ENCODE assay signal across 8 cellular contexts in genomic region chr10:94363251-94363565, GRCh38. TPM values are rescaled to one million over a fixed set of nuclear protein-coding genes. Genes with fewer than 3 reads are reported as not detected.
DNase-seq lines count a peak whose midpoint lies in the region; ATAC-seq and TF ChIP-seq lines count a peak whose summit lies in the region.

No MANE protein-coding gene starts in this region.

- peaks cover 9% of the 10 kb centered on the region for H3K4me1 ChIP-seq in iPS-18a (ENCODE audit: control insufficient read depth, low read depth, low read length)

- peak overlapping the region; percentile 99 for H3K4me3 ChIP-seq in iPS-18a (ENCODE audit: low read length)

- H3K27me3 ChIP-seq in iPS-18a (ENCODE audit: control insufficient read depth, insufficient read depth, low read length) = peaks cover 37% of the 10 kb centered on the region

- H3K27ac Mint-ChIP-seq in Calu3 (ENCODE audit: unreplicated experiment) = peak overlapping the region; percentile 67
- H3K27ac Mint-ChIP-seq in activated CD4-positive, alpha-beta memory T cell treated with anti-CD3 and anti-CD28 coated beads for 36 hours = peak overlapping the region; percentile 89

- peaks cover 21% of the 10 kb centered on the region for H3K36me3 ChIP-seq in iPS-18a (ENCODE audit: control insufficient read depth, low read depth, low read length)

- no peaks in the 10 kb centered on the region for H3K9me3 ChIP-seq in iPS-18a (ENCODE audit: control insufficient read depth, low read depth, low read length)

- CTCF ChIA-PET in Calu3 (lab: Charles Lee) = interaction anchor here (0.5 kb wide), 1 partner anchor 40 kb away, joined by 3 read pairs; no protein-coding TSS in a partner anchor
- CTCF ChIA-PET in activated CD4-positive, alpha-beta memory T cell treated with anti-CD3 and anti-CD28 coated beads for 36 hours (lab: Charles Lee) = interaction anchor here (0.6 to 2.7 kb wide), 7 partner anchors 9 to 188 kb away, joined by 3 to 14 read pairs (median 4); partner anchors contain the start of gene HELLS

- no peak for TF ChIP-seq CTCF in Calu3 (IDR thresholded peaks at IDR 0.05; ENCODE audit: unreplicated experiment)

- H3K4me3 Mint-ChIP-seq in Calu3 (ENCODE audit: low read depth, unreplicated experiment) = peak overlapping the region; percentile 77
- peak overlapping the region; percentile 88 for H3K4me3 Mint-ChIP-seq in activated CD4-positive, alpha-beta memory T cell treated with anti-CD3 and anti-CD28 coated beads for 36 hours

- H3K4me1 Mint-ChIP-seq in Calu3 (ENCODE audit: low read depth, unreplicated experiment) = peaks cover 10% of the 10 kb centered on the region
- peaks cover 27% of the 10 kb centered on the region for H3K4me1 Mint-ChIP-seq in activated CD4-positive, alpha-beta memory T cell treated with anti-CD3 and anti-CD28 coated beads for 36 hours (ENCODE audit: low read depth)

- POLR2A ChIA-PET in activated CD4-positive, alpha-beta memory T cell treated with anti-CD3 and anti-CD28 coated beads for 36 hours (lab: Charles Lee) = interaction anchor here (0.9 kb wide), 1 partner anchor 188 kb away, joined by 4 read pairs; no protein-coding TSS in a partner anchor

- H3K9ac ChIP-seq in iPS-18a (ENCODE audit: low read length) = no peak overlapping the region

- no peaks in the 10 kb centered on the region for H3K9me3 Mint-ChIP-seq in Calu3 (ENCODE audit: low read depth, unreplicated experiment)
- H3K9me3 Mint-ChIP-seq in activated CD4-positive, alpha-beta memory T cell treated with anti-CD3 and anti-CD28 coated beads for 36 hours = no peaks in the 10 kb centered on the region

- BruUV-seq in Calu3 (replicated peaks; lab: Mats Ljungman, UMichigan) = no TSS peak

- peaks cover 19% of the 10 kb centered on the region for H3K36me3 Mint-ChIP-seq in Calu3 (ENCODE audit: insufficient read depth, unreplicated experiment)
- peaks cover 29% of the 10 kb centered on the region for H3K36me3 Mint-ChIP-seq in activated CD4-positive, alpha-beta memory T cell treated with anti-CD3 and anti-CD28 coated beads for 36 hours

- H3K27ac ChIP-seq in iPS-18a (ENCODE audit: low read length) (no peak overlapping the region), temporal lobe (ENCODE audit: low read depth, low read length) (peak overlapping the region; percentile 47)

- no peaks in the 10 kb centered on the region for H3K27me3 Mint-ChIP-seq in Calu3 (ENCODE audit: unreplicated experiment)
- peaks cover 6% of the 10 kb centered on the region for H3K27me3 Mint-ChIP-seq in activated CD4-positive, alpha-beta memory T cell treated with anti-CD3 and anti-CD28 coated beads for 36 hours

- intact Hi-C loops in Calu3 (cut with micrococcal nuclease; ENCODE audit: unreplicated experiment) = loop anchor here (2.0 kb wide), 1 partner anchor 40 kb away; the partner anchor contains the start of gene TBC1D12
- intact Hi-C loops in activated CD4-positive, alpha-beta memory T cell treated with anti-CD3 and anti-CD28 coated beads for 36 hours (cut with micrococcal nuclease) = loop anchor here (2.0 to 5.0 kb wide), 3 partner anchors 40 to 660 kb away; partner anchors contain the start of genes FRA10AC1 and TBC1D12

- ATAC-seq in HG02642 (IDR thresholded peaks at IDR 0.05; ENCODE audit: poor library complexity, unreplicated experiment) = peak; percentile 22

- no peak for DNase-seq in Calu3
- DNase-seq in activated CD4-positive, alpha-beta memory T cell treated with anti-CD3 and anti-CD28 coated beads for 36 hours = no peak
- DNase-seq in foreskin melanocyte = no peak
- DNase-seq in GM03348 (ENCODE audit: low spot score) = no peak
- DNase-seq in NOMO-1 treated with DMSO at 0.1 percent for 48 hours (lab: John Stamatoyannopoulos, UW; ENCODE audit: unreplicated experiment) = no peak

RNA-seq across cellular contexts. Expression of gene NOC3L, which starts 0.5 kb away (rescaled TPM):
- total RNA-seq in Calu3 (2022) (18.4 and 21.8 TPM in 2 replicates), temporal lobe (17.7 TPM)
- 10 to 100 TPM; 37.6 to 39.2 TPM for total RNA-seq in activated CD4-positive, alpha-beta memory T cell treated with anti-CD3 and anti-CD28 coated beads for 36 hours

RNA-seq across cellular contexts. Expression of gene TBC1D12, which starts 39.1 kb away (rescaled TPM):
- total RNA-seq in Calu3 (2022) (5.8 and 6.1 TPM in 2 replicates), temporal lobe (41.8 TPM)
- under 1 TPM; 0.58 to 0.62 TPM for total RNA-seq in activated CD4-positive, alpha-beta memory T cell treated with anti-CD3 and anti-CD28 coated beads for 36 hours
